28 cellular contexts compared by ENCODE assay signal in genomic region chr2:4775668-4776067, GRCh38.
"Had no signal": no experiment of that assay in that cellular context is flagged by ENCODE, and none has a peak within 500 bp of the region (broad histone marks: within the 10 kb centered on the region; RNA-seq: fewer than 3 reads in every experiment).

No MANE protein-coding gene starts in this region.

- FAIRE-seq: endometrium, islet of Langerhans, keratinocyte had no signal

- H3K36me3 ChIP-seq: colonic mucosa, esophagus squamous epithelium, gastrocnemius medialis, heart right ventricle, left lung, lower lobe of right lung had no signal

- H3K4me1 ChIP-seq: colonic mucosa, esophagus squamous epithelium, gastrocnemius medialis, heart right ventricle, left lung, lower lobe of right lung had no signal

- H3K4me3 ChIP-seq: colonic mucosa, esophagus squamous epithelium, gastrocnemius medialis, heart right ventricle, left lung, lower lobe of right lung, mucosa of descending colon had no signal

- H3K36me3 Mint-ChIP-seq: mesothelial cell of epicardium, naive B cell had no signal

- H3K27me3 Mint-ChIP-seq: dendritic cell treated with granulocyte-macrophage colony-stimulating factor and Interleukin-4, amounts not matched to agents 40 ng/mL and 50 ng/mL, for 4 days; effector memory CD8-positive, alpha-beta T cell; naive B cell had no signal

- H3K9me3 ChIP-seq: colonic mucosa, esophagus squamous epithelium, gastrocnemius medialis, lower lobe of right lung had no signal

- H3K9me3 Mint-ChIP-seq: endodermal cell had no signal

- H3K27ac ChIP-seq: colonic mucosa, epithelial cell of prostate, esophagus squamous epithelium, gastrocnemius medialis, heart right ventricle, left lung, lower lobe of right lung had no signal

- H3K4me3 Mint-ChIP-seq: dendritic cell treated with granulocyte-macrophage colony-stimulating factor and Interleukin-4, amounts not matched to agents 40 ng/mL and 50 ng/mL, for 4 days; effector memory CD8-positive, alpha-beta T cell; endodermal cell; mesothelial cell of epicardium; naive B cell had no signal

- H3K27me3 ChIP-seq: colonic mucosa, esophagus squamous epithelium, gastrocnemius medialis, heart right ventricle, left lung had no signal

- H3K4me1 Mint-ChIP-seq: endodermal cell, naive B cell had no signal

- ATAC-seq: effector memory CD8-positive, alpha-beta T cell; esophagus mucosa; gastrocnemius medialis; heart right ventricle; left cardiac atrium; left lung; left ventricle myocardium superior; lower lobe of right lung; mucosa of descending colon had no signal

- DNase-seq: colonic mucosa; cortex of kidney; effector CD8-positive, alpha-beta T cell; effector memory CD8-positive, alpha-beta T cell; endodermal cell; erythroblast; esophagus squamous epithelium; foreskin fibroblast; foreskin melanocyte; gastrocnemius medialis; glutamatergic neuron; head of caudate nucleus; heart right ventricle; hippocampal formation; left cardiac atrium; left lung; left ventricle myocardium superior; lower lobe of right lung; mesenchymal stem cell; mucosa of descending colon; naive B cell had no signal

- H3K27ac Mint-ChIP-seq: dendritic cell treated with granulocyte-macrophage colony-stimulating factor and Interleukin-4, amounts not matched to agents 40 ng/mL and 50 ng/mL, for 4 days; effector memory CD8-positive, alpha-beta T cell; endodermal cell; mesothelial cell of epicardium; naive B cell had no signal
